In the genomic region with DNA sequence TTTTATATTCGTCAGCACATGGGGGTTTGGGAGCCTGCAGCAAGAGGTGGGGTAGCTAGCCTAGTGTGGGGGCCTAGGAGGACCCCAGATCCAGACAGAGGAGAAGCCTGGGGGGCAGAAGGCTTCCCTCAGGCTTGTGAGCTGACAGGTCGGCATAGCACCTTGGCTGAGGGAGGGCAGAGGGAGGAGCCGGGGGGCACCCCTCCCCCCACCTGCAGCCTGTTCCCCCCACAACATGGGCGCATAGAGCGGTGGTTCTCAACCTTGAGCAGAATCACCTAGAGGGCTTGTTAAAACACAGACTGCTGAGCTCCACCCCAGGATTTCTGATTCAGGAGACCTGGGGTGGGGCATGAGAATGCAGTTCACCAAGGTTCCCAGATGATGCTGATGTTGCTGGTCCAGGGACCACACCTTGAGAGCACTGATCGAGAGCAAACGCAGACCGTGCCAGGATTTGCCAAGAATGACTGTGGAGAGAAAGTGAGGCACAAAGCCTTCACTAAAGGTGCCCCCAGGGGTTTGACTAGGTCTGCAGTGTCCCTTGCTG, we compare ENCODE assay signal across 25 cellular contexts.
A peak's percentile ranks its signal among the peaks of the same experiment; 100 is the strongest.
DNase-seq lines count a peak whose midpoint lies in the region; ATAC-seq and TF ChIP-seq lines count a peak whose summit lies in the region.
"Had no signal": no experiment of that assay in that cellular context is flagged by ENCODE, and none has a peak within 500 bp of the region (broad histone marks: within the 10 kb centered on the region; RNA-seq: fewer than 3 reads in every experiment).

No MANE protein-coding gene starts in this region.

- no peak for TF ChIP-seq POLR2A in sigmoid colon (IDR thresholded peaks at IDR 0.05)

- H3K27me3 ChIP-seq in BLaER1 (no peaks in the 10 kb centered on the region), RWPE2 (ENCODE audit: insufficient read depth, poor library complexity, severe bottlenecking) (no peaks in the 10 kb centered on the region), foreskin keratinocyte (peaks cover 8% of the 10 kb centered on the region), sigmoid colon (no peaks in the 10 kb centered on the region), left ventricle myocardium inferior (ENCODE audit: low read depth) (no peaks in the 10 kb centered on the region)
- H3K27me3 ChIP-seq: tibial artery had no signal

- H4K20me1 ChIP-seq in BLaER1 = no peaks in the 10 kb centered on the region

- H3K36me3 ChIP-seq in BLaER1 = no peaks in the 10 kb centered on the region
- H3K36me3 ChIP-seq in RWPE2 (ENCODE audit: low read depth) = no peaks in the 10 kb centered on the region
- H3K36me3 ChIP-seq in sigmoid colon = no peaks in the 10 kb centered on the region
- H3K36me3 ChIP-seq in left ventricle myocardium inferior = no peaks in the 10 kb centered on the region
- H3K36me3 ChIP-seq: tibial artery had no signal

- 53 to 76% methylated on average over 8 of the region's 8 CpGs for WGBS in sigmoid colon, 2 donors

- intact Hi-C loops in sigmoid colon (cut with DNase I) = no loop called here
- intact Hi-C loops in left ventricle myocardium inferior (cut with micrococcal nuclease) = no loop called here

- H3K4me2 ChIP-seq in BLaER1 = peak overlapping the region; percentile 41

- H3K9me3 ChIP-seq in BLaER1 (no peaks in the 10 kb centered on the region), RWPE2 (ENCODE audit: severe bottlenecking) (no peaks in the 10 kb centered on the region), sigmoid colon (no peaks in the 10 kb centered on the region), left ventricle myocardium inferior (replicated peaks) (no peaks in the 10 kb centered on the region)
- H3K9me3 ChIP-seq: tibial artery had no signal

- ATAC-seq in RWPE2 (ENCODE audit: low read depth) = no peak
- peak; percentile 45 for ATAC-seq in foreskin keratinocyte
- ATAC-seq in GM21786 (IDR thresholded peaks at IDR 0.05; ENCODE audit: unreplicated experiment) = no peak
- ATAC-seq: activated CD8-positive, alpha-beta T cell treated with anti-CD3 and anti-CD28 coated beads, Interleukin-2, amount 10 ng/mL, durations not matched to agents 7 days and 5 days; activated naive CD8-positive, alpha-beta T cell treated with anti-CD3 and anti-CD28 coated beads, Interleukin-2, amount 50 U/mL, for 24 hours; left colon; SK-N-SH treated with all-trans-retinoic acid at 6 μM for 48 hours; T-helper 17 cell had no signal

- H3K4me1 ChIP-seq in BLaER1 (peaks cover 63% of the 10 kb centered on the region), RWPE2 (ENCODE audit: insufficient read depth, poor library complexity, severe bottlenecking) (no peaks in the 10 kb centered on the region), foreskin keratinocyte (peaks cover 2% of the 10 kb centered on the region), sigmoid colon (peaks cover 0 to 55% (median 43%) of the 10 kb centered on the region in 4 donors), left ventricle myocardium inferior (peaks cover 26% of the 10 kb centered on the region)

- H3K27ac ChIP-seq in BLaER1 (peak overlapping the region; percentile 50; the same call in 1 of the 2 replicates), RWPE2 (ENCODE audit: poor library complexity, severe bottlenecking) (no peak overlapping the region), foreskin keratinocyte (no peak overlapping the region), sigmoid colon (no peak overlapping the region), left ventricle myocardium inferior (replicated peaks) (no peak overlapping the region)
- H3K27ac ChIP-seq: tibial artery had no signal

- DNase-seq in RWPE2 (ENCODE audit: low spot score) (peak; percentile 33), foreskin keratinocyte (peak in 1 of 2 donors; percentile 56), sigmoid colon (peak; percentile 53), NCI-H526 treated with DMSO at 0.1 percent for 48 hours (lab: John Stamatoyannopoulos, UW) (no peak), GM19238 (ENCODE audit: insufficient read length, low spot score) (no peak), left ventricle myocardium inferior (no peak)
- DNase-seq: activated CD4-positive, alpha-beta T cell treated with anti-CD3 and anti-CD28 coated beads for 1 hour; activated CD8-positive, alpha-beta T cell treated with anti-CD3 and anti-CD28 coated beads, Interleukin-2, amount 10 ng/mL, durations not matched to agents 7 days and 5 days; activated gamma-delta T cell; activated naive CD8-positive, alpha-beta T cell treated with anti-CD3 and anti-CD28 coated beads, Interleukin-2, amount 50 U/mL, for 24 hours; CD4-positive, CD25-positive, alpha-beta regulatory T cell; cerebellar nuclear complex; EL; foreskin melanocyte; KG1; mesendoderm; MM.1S; NCI-H1417 treated with DMSO at 0.1 percent for 48 hours; NCI-H446 treated with DMSO at 0.1 percent for 48 hours; T-helper 17 cell had no signal

- H3K9ac ChIP-seq in BLaER1 = no peak overlapping the region

- no peak overlapping the region for H3K4me3 ChIP-seq in BLaER1
- H3K4me3 ChIP-seq in RWPE2 (ENCODE audit: severe bottlenecking) = no peak overlapping the region
- no peak overlapping the region for H3K4me3 ChIP-seq in sigmoid colon
- no peak overlapping the region for H3K4me3 ChIP-seq in left ventricle myocardium inferior
- H3K4me3 ChIP-seq: tibial artery had no signal

- TF ChIP-seq CTCF in RWPE2 (IDR thresholded peaks at IDR 0.05; ENCODE audit: poor library complexity, severe bottlenecking) = no peak
- no peak for TF ChIP-seq CTCF in foreskin keratinocyte (conservative IDR thresholded peaks at IDR 0.05)
- TF ChIP-seq CTCF in sigmoid colon (IDR thresholded peaks at IDR 0.05) = no peak
- no peak for TF ChIP-seq CTCF in left ventricle myocardium inferior (IDR thresholded peaks at IDR 0.05; ENCODE audit: borderline replicate concordance)

- TF ChIP-seq EP300 in sigmoid colon (IDR thresholded peaks at IDR 0.05) = no peak

Comparison
In these comparisons a context has a peak if more than half of its experiments do, and no peak if none do; other contexts are left out.
1. DNase-seq: peak in RWPE2 (single experiment) and sigmoid colon (single experiment); none in NCI-H526 treated with DMSO at 0.1 percent for 48 hours (single experiment), GM19238 (single experiment) and left ventricle myocardium inferior (single experiment).